ENCODE assay signal across 11 cellular contexts in genomic region chr12:50574621-50575348, GRCh38.
DNase-seq lines count a peak whose midpoint lies in the region; ATAC-seq and TF ChIP-seq lines count a peak whose summit lies in the region.
"Had no signal": no experiment of that assay in that cellular context is flagged by ENCODE, and none has a peak within 500 bp of the region (broad histone marks: within the 10 kb centered on the region; RNA-seq: fewer than 3 reads in every experiment).

No MANE protein-coding gene starts in this region.

- no peak overlapping the region for H3K4me2 ChIP-seq in mesenchymal stem cell (ENCODE audit: low read length, poor library complexity, severe bottlenecking)

- no peak overlapping the region for H3K9ac ChIP-seq in endodermal cell (ENCODE audit: extremely low read depth, low read length, poor library complexity, severe bottlenecking)
- peak overlapping the region; percentile 10 for H3K9ac ChIP-seq in mesenchymal stem cell (ENCODE audit: low read length)

- no peak overlapping the region for H3K14ac ChIP-seq in mesenchymal stem cell (ENCODE audit: low read length in 2 of 2)

- CTCF ChIA-PET in activated CD8-positive, alpha-beta T cell treated with anti-CD3 and anti-CD28 coated beads, Interleukin-2, amount 10 ng/mL, durations not matched to agents 7 days and 5 days (lab: Charles Lee) = interaction anchor here (1.0 to 1.8 kb wide), 3 partner anchors 11 to 68 kb away, joined by 3 to 6 read pairs (median 3); no protein-coding TSS in a partner anchor
- CTCF ChIA-PET in activated CD8-positive, alpha-beta T cell treated with anti-CD3 and anti-CD28 coated beads for 36 hours (lab: Charles Lee) = interaction anchor here (1.3 kb wide), 1 partner anchor 70 kb away, joined by 3 read pairs; the partner anchor contains the start of gene DIP2B
- CTCF ChIA-PET in activated CD4-positive, alpha-beta T cell treated with anti-CD3 and anti-CD28 coated beads for 36 hours (lab: Charles Lee) = interaction anchor here (0.5 to 1.1 kb wide), 4 partner anchors 12 to 125 kb away, joined by 3 to 4 read pairs (median 4); no protein-coding TSS in a partner anchor

- peak overlapping the region in 1 of 2 experiments; percentile 74 for H3K18ac ChIP-seq in mesenchymal stem cell (ENCODE audit: low read depth in 1 of 2, low read length in 2 of 2)

- H2BK5ac ChIP-seq in mesenchymal stem cell (ENCODE audit: low read depth, low read length, poor library complexity, severe bottlenecking) = no peak overlapping the region

- H3K9me3 ChIP-seq in endodermal cell (ENCODE audit: control insufficient read depth, low read length) (no peaks in the 10 kb centered on the region), mesenchymal stem cell (ENCODE audit: control insufficient read depth, low read length) (no peaks in the 10 kb centered on the region)

- H2BK15ac ChIP-seq in mesenchymal stem cell (ENCODE audit: low read depth, poor library complexity, severe bottlenecking) = no peak overlapping the region

- no peak overlapping the region for H2AK5ac ChIP-seq in mesenchymal stem cell (ENCODE audit: low read length, severe bottlenecking)

- H3K27ac Mint-ChIP-seq in activated CD8-positive, alpha-beta T cell treated with anti-CD3 and anti-CD28 coated beads, Interleukin-2, amount 10 ng/mL, durations not matched to agents 7 days and 5 days = peak overlapping the region; percentile 12
- H3K27ac Mint-ChIP-seq in activated CD8-positive, alpha-beta T cell treated with anti-CD3 and anti-CD28 coated beads for 36 hours = no peak overlapping the region
- peak overlapping the region; percentile 57 for H3K27ac Mint-ChIP-seq in endodermal cell
- no peak overlapping the region for H3K27ac Mint-ChIP-seq in activated CD4-positive, alpha-beta T cell treated with anti-CD3 and anti-CD28 coated beads for 36 hours

- H3K79me1 ChIP-seq in mesenchymal stem cell (replicated peaks; ENCODE audit: low read length, poor library complexity, severe bottlenecking) = peaks cover 24% of the 10 kb centered on the region

- TF ChIP-seq CTCF in activated CD8-positive, alpha-beta T cell treated with anti-CD3 and anti-CD28 coated beads for 36 hours (IDR thresholded peaks at IDR 0.05) = no peak
- no peak for TF ChIP-seq CTCF in endodermal cell (conservative IDR thresholded peaks at IDR 0.05)

- 77 to 79% methylated on average over 5 of the region's 5 CpGs for WGBS in endodermal cell (ENCODE audit: insufficient coverage in 1 of 2, insufficient read length in 1 of 2), 2 experiments
- WGBS in mesenchymal stem cell = 73% methylated on average over 5 of the region's 5 CpGs

- H3K4me3 Mint-ChIP-seq in activated CD8-positive, alpha-beta T cell treated with anti-CD3 and anti-CD28 coated beads, Interleukin-2, amount 10 ng/mL, durations not matched to agents 7 days and 5 days = no peak overlapping the region
- H3K4me3 Mint-ChIP-seq in activated CD8-positive, alpha-beta T cell treated with anti-CD3 and anti-CD28 coated beads for 36 hours = no peak overlapping the region
- no peak overlapping the region for H3K4me3 Mint-ChIP-seq in endodermal cell
- no peak overlapping the region for H3K4me3 Mint-ChIP-seq in activated CD4-positive, alpha-beta T cell treated with anti-CD3 and anti-CD28 coated beads for 36 hours

- H3K27me3 Mint-ChIP-seq in activated CD8-positive, alpha-beta T cell treated with anti-CD3 and anti-CD28 coated beads, Interleukin-2, amount 10 ng/mL, durations not matched to agents 7 days and 5 days (ENCODE audit: low read depth) = no peaks in the 10 kb centered on the region
- no peaks in the 10 kb centered on the region for H3K27me3 Mint-ChIP-seq in activated CD8-positive, alpha-beta T cell treated with anti-CD3 and anti-CD28 coated beads for 36 hours
- H3K27me3 Mint-ChIP-seq in endodermal cell (ENCODE audit: insufficient read depth) = no peaks in the 10 kb centered on the region
- no peaks in the 10 kb centered on the region for H3K27me3 Mint-ChIP-seq in activated CD4-positive, alpha-beta T cell treated with anti-CD3 and anti-CD28 coated beads for 36 hours

- POLR2A ChIA-PET in activated CD8-positive, alpha-beta T cell treated with anti-CD3 and anti-CD28 coated beads, Interleukin-2, amount 10 ng/mL, durations not matched to agents 7 days and 5 days (lab: Charles Lee) = no interaction called here
- POLR2A ChIA-PET in activated CD8-positive, alpha-beta T cell treated with anti-CD3 and anti-CD28 coated beads for 36 hours (lab: Charles Lee) = interaction anchor here (1.2 kb wide), 1 partner anchor 9 kb away, joined by 3 read pairs; no protein-coding TSS in a partner anchor
- POLR2A ChIA-PET in activated CD4-positive, alpha-beta T cell treated with anti-CD3 and anti-CD28 coated beads for 36 hours (lab: Charles Lee) = interaction anchor here (1.7 kb wide), 1 partner anchor 57 kb away, joined by 4 read pairs; no protein-coding TSS in a partner anchor

- H4K8ac ChIP-seq in mesenchymal stem cell (ENCODE audit: low read length) = no peak overlapping the region

- H3K4me1 Mint-ChIP-seq in activated CD8-positive, alpha-beta T cell treated with anti-CD3 and anti-CD28 coated beads, Interleukin-2, amount 10 ng/mL, durations not matched to agents 7 days and 5 days (ENCODE audit: low read depth) = no peaks in the 10 kb centered on the region
- H3K4me1 Mint-ChIP-seq in activated CD8-positive, alpha-beta T cell treated with anti-CD3 and anti-CD28 coated beads for 36 hours (ENCODE audit: low read depth) = peaks cover 25% of the 10 kb centered on the region
- H3K4me1 Mint-ChIP-seq in endodermal cell = peaks cover 28% of the 10 kb centered on the region
- H3K4me1 Mint-ChIP-seq in activated CD4-positive, alpha-beta T cell treated with anti-CD3 and anti-CD28 coated beads for 36 hours = peaks cover 30% of the 10 kb centered on the region

- no peak for ATAC-seq in activated CD8-positive, alpha-beta T cell treated with anti-CD3 and anti-CD28 coated beads, Interleukin-2, amount 10 ng/mL, durations not matched to agents 7 days and 5 days
- no peak for ATAC-seq in activated CD8-positive, alpha-beta T cell treated with anti-CD3 and anti-CD28 coated beads for 36 hours
- no peak for ATAC-seq in activated CD4-positive, alpha-beta T cell treated with anti-CD3 and anti-CD28 coated beads for 36 hours
- ATAC-seq in HG03378 (IDR thresholded peaks at IDR 0.05; ENCODE audit: unreplicated experiment) = no peak

- no peak overlapping the region for H3K23ac ChIP-seq in mesenchymal stem cell (ENCODE audit: low read length in 2 of 2)

- H3K27me3 ChIP-seq in endodermal cell (ENCODE audit: control insufficient read depth, insufficient read depth, low read length, poor library complexity, severe bottlenecking) (no peaks in the 10 kb centered on the region), mesenchymal stem cell (ENCODE audit: control insufficient read depth in 1 of 2, insufficient read depth in 1 of 2, low read length in 2 of 2) (no peaks in the 10 kb centered on the region)

- H3K27ac ChIP-seq in endodermal cell (ENCODE audit: low read depth, low read length) (peak overlapping the region; percentile 22), mesenchymal stem cell (ENCODE audit: low read length, poor library complexity, severe bottlenecking) (no peak overlapping the region)
- H3K27ac ChIP-seq: 22Rv1 had no signal

- H3K9me3 Mint-ChIP-seq in activated CD8-positive, alpha-beta T cell treated with anti-CD3 and anti-CD28 coated beads, Interleukin-2, amount 10 ng/mL, durations not matched to agents 7 days and 5 days (ENCODE audit: insufficient read depth) = no peaks in the 10 kb centered on the region
- H3K9me3 Mint-ChIP-seq in activated CD8-positive, alpha-beta T cell treated with anti-CD3 and anti-CD28 coated beads for 36 hours = no peaks in the 10 kb centered on the region
- H3K9me3 Mint-ChIP-seq in endodermal cell = no peaks in the 10 kb centered on the region
- no peaks in the 10 kb centered on the region for H3K9me3 Mint-ChIP-seq in activated CD4-positive, alpha-beta T cell treated with anti-CD3 and anti-CD28 coated beads for 36 hours (ENCODE audit: low read depth)

- H3K4me1 ChIP-seq in endodermal cell (ENCODE audit: control insufficient read depth, insufficient read depth, low read length) = no peaks in the 10 kb centered on the region
- peaks cover 5% of the 10 kb centered on the region for H3K4me1 ChIP-seq in mesenchymal stem cell (ENCODE audit: control insufficient read depth, insufficient read depth, low read depth, low read length)

- no peak overlapping the region for H4K91ac ChIP-seq in mesenchymal stem cell (ENCODE audit: low read length)

- no peak overlapping the region for H3K4ac ChIP-seq in mesenchymal stem cell (ENCODE audit: low read depth in 1 of 2, low read length in 2 of 2)

- no peak overlapping the region for H2BK120ac ChIP-seq in mesenchymal stem cell (ENCODE audit: low read depth, low read length)

- no peak overlapping the region for H3K4me3 ChIP-seq in endodermal cell (ENCODE audit: low read length)
- peak overlapping the region in 1 of 2 experiments; percentile 38 for H3K4me3 ChIP-seq in mesenchymal stem cell (ENCODE audit: insufficient read depth in 1 of 2, low read depth in 1 of 2, low read length in 2 of 2)

- H2BK12ac ChIP-seq in mesenchymal stem cell (ENCODE audit: low read length in 2 of 2) = no peak overlapping the region

- H2AFZ ChIP-seq in mesenchymal stem cell (ENCODE audit: low read depth, low read length) = no peak overlapping the region

- DNase-seq in activated CD8-positive, alpha-beta T cell treated with anti-CD3 and anti-CD28 coated beads, Interleukin-2, amount 10 ng/mL, durations not matched to agents 7 days and 5 days = no peak
- DNase-seq in activated CD8-positive, alpha-beta T cell treated with anti-CD3 and anti-CD28 coated beads for 36 hours = no peak
- DNase-seq in endodermal cell (no peak), mesenchymal stem cell (no peak), NCI-H1105 treated with DMSO at 0.1 percent for 48 hours (lab: John Stamatoyannopoulos, UW) (no peak), dermis blood vessel endothelial cell (no peak)
- DNase-seq in activated CD4-positive, alpha-beta T cell treated with anti-CD3 and anti-CD28 coated beads for 36 hours = no peak
- DNase-seq: NCI-H2107, T-helper 9 cell had no signal

- intact Hi-C loops in activated CD8-positive, alpha-beta T cell treated with anti-CD3 and anti-CD28 coated beads for 36 hours (cut with micrococcal nuclease) = no loop called here
- intact Hi-C loops in activated CD4-positive, alpha-beta T cell treated with anti-CD3 and anti-CD28 coated beads for 36 hours (cut with DNase I, micrococcal nuclease) = no loop called here

- H3K36me3 ChIP-seq in endodermal cell (ENCODE audit: control insufficient read depth, insufficient read depth, low read length) = no peaks in the 10 kb centered on the region
- H3K36me3 ChIP-seq in mesenchymal stem cell (ENCODE audit: control insufficient read depth in 1 of 2, insufficient read depth in 2 of 2, low read depth in 1 of 2, low read length in 2 of 2) = no peaks in the 10 kb centered on the region

- H3K36me3 Mint-ChIP-seq in activated CD8-positive, alpha-beta T cell treated with anti-CD3 and anti-CD28 coated beads, Interleukin-2, amount 10 ng/mL, durations not matched to agents 7 days and 5 days (ENCODE audit: low read depth) = no peaks in the 10 kb centered on the region
- peaks cover 3% of the 10 kb centered on the region for H3K36me3 Mint-ChIP-seq in activated CD8-positive, alpha-beta T cell treated with anti-CD3 and anti-CD28 coated beads for 36 hours (ENCODE audit: low read depth)
- no peaks in the 10 kb centered on the region for H3K36me3 Mint-ChIP-seq in endodermal cell (ENCODE audit: low read depth)
- H3K36me3 Mint-ChIP-seq in activated CD4-positive, alpha-beta T cell treated with anti-CD3 and anti-CD28 coated beads for 36 hours (ENCODE audit: low read depth) = peaks cover 1% of the 10 kb centered on the region

Comparison
In these comparisons a context has a peak if more than half of its experiments do, and no peak if none do; other contexts are left out.
1. H3K27ac Mint-ChIP-seq: peak in activated CD8-positive, alpha-beta T cell treated with anti-CD3 and anti-CD28 coated beads, Interleukin-2, amount 10 ng/mL, durations not matched to agents 7 days and 5 days (single experiment) and endodermal cell (single experiment); none in activated CD8-positive, alpha-beta T cell treated with anti-CD3 and anti-CD28 coated beads for 36 hours (single experiment) and activated CD4-positive, alpha-beta T cell treated with anti-CD3 and anti-CD28 coated beads for 36 hours (single experiment).